ENCODE assay signal across 10 cellular contexts in the genomic region with DNA sequence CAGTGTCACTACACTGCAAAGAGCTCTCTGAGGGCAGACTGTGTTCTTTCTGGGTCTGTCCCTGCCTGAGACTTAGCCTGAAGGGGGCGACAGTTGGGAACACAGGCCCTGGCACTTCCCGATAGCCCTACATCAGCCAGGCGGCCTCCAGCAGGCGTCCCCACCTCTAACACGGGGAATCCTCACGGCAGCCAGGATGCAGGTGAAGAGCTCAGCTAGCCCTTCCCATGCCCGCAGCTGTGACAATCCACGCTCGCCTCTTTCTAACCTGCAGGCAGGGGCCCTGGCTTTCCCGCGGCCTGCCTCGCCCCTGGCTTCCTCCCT. TPM values are rescaled to one million over a fixed set of nuclear protein-coding genes. Genes with fewer than 3 reads are reported as not detected.
DNase-seq lines count a peak whose midpoint lies in the region; ATAC-seq and TF ChIP-seq lines count a peak whose summit lies in the region.
"Had no signal": no experiment of that assay in that cellular context is flagged by ENCODE, and none has a peak within 500 bp of the region (broad histone marks: within the 10 kb centered on the region; RNA-seq: fewer than 3 reads in every experiment).

No MANE protein-coding gene starts in this region.

- H3K27me3 ChIP-seq in BJ (ENCODE audit: control insufficient read depth, insufficient read depth, low read length) (no peaks in the 10 kb centered on the region), GM23338 (ENCODE audit: insufficient read depth) (no peaks in the 10 kb centered on the region), gastrocnemius medialis (no peaks in the 10 kb centered on the region)
- H3K27me3 ChIP-seq: heart right ventricle had no signal

- H3K27ac ChIP-seq in GM23338 (ENCODE audit: low read depth) (no peak overlapping the region), gastrocnemius medialis (no peak overlapping the region)

- H3K79me2 ChIP-seq in GM23338 (replicated peaks; ENCODE audit: insufficient read depth) = peaks cover 19% of the 10 kb centered on the region

- POLR2A ChIA-PET in BJ (lab: Charles Lee) = no interaction called here

- TF ChIP-seq POLR2A in gastrocnemius medialis (IDR thresholded peaks at IDR 0.05) = no peak

- H3K36me3 Mint-ChIP-seq in GM23338 (ENCODE audit: low read depth) = peaks cover 80% of the 10 kb centered on the region

- peaks cover 10% of the 10 kb centered on the region for H3K4me1 Mint-ChIP-seq in GM23338

- intact Hi-C loops in left colon (cut with DNase I, micrococcal nuclease) (no loop called here), gastrocnemius medialis (cut with DNase I; ENCODE audit: low total_unique reads) (loop anchor here (10.0 kb wide), 1 partner anchor 143 kb away; no protein-coding TSS in a partner anchor), head of caudate nucleus (cut with DNase I) (no loop called here)

- TF ChIP-seq CTCF in BJ (IDR thresholded peaks at IDR 0.05; ENCODE audit: insufficient read depth, low read depth, low read length) = peak; percentile 16; the same call in 1 of the 2 replicates
- TF ChIP-seq CTCF in GM23338 (conservative IDR thresholded peaks at IDR 0.05; ENCODE audit: low read depth in 2 of 2) = peak; percentile 48 to 69; a peak in 3 of 4 replicates
- peak; percentile 32 for TF ChIP-seq CTCF in astrocyte of the cerebellum (IDR thresholded peaks at IDR 0.05; ENCODE audit: low read depth, low read length, missing control alignments)
- TF ChIP-seq CTCF in gastrocnemius medialis (IDR thresholded peaks at IDR 0.05 in 4 of 5, conservative IDR thresholded peaks at IDR 0.05 in 1 of 5) = no peak

- in situ Hi-C loops in astrocyte of the cerebellum (cut with HindIII; ENCODE audit: low sequenced_read_pairs) (no loop called here), gastrocnemius medialis (cut with MboI; ENCODE audit: low sequenced_read_pairs in 4 of 4) (no loop called here)

- no peak overlapping the region for H3K4me3 Mint-ChIP-seq in GM23338
- H3K4me3 Mint-ChIP-seq: central memory CD8-positive, alpha-beta T cell had no signal

- H3K27ac Mint-ChIP-seq in GM23338 = no peak overlapping the region

- H2AFZ ChIP-seq in GM23338 = no peak overlapping the region

- H3K9me3 ChIP-seq in gastrocnemius medialis = no peaks in the 10 kb centered on the region
- H3K9me3 ChIP-seq: heart right ventricle had no signal

- no peak for DNase-seq in BJ (ENCODE audit: low read depth)
- peak; percentile 77 for DNase-seq in GM23338 (ENCODE audit: low spot score)
- no peak for DNase-seq in astrocyte of the cerebellum (ENCODE audit: low read depth)
- DNase-seq in left colon = no peak
- no peak for DNase-seq in SW480 (ENCODE audit: low spot score)
- DNase-seq in gastrocnemius medialis = no peak
- no peak for DNase-seq in head of caudate nucleus
- no peak for DNase-seq in GOT3 (lab: John Stamatoyannopoulos, UW)

- no peaks in the 10 kb centered on the region; the same call in 2 of the 3 replicates for H3K9me3 Mint-ChIP-seq in GM23338
- H3K9me3 Mint-ChIP-seq: central memory CD8-positive, alpha-beta T cell had no signal

- H3K4me2 ChIP-seq in GM23338 = no peak overlapping the region

- H3K9me2 ChIP-seq in GM23338 (ENCODE audit: insufficient read depth) = no peaks in the 10 kb centered on the region

- H3K4me1 ChIP-seq in GM23338 (ENCODE audit: insufficient read depth) (peaks cover 5% of the 10 kb centered on the region), gastrocnemius medialis (peaks cover 11 to 23% of the 10 kb centered on the region in 2 donors)

- no peak overlapping the region for H3K4me3 ChIP-seq in BJ (ENCODE audit: low read depth, low read length)
- no peak overlapping the region for H3K4me3 ChIP-seq in GM23338
- H3K4me3 ChIP-seq in astrocyte of the cerebellum (ENCODE audit: low read depth, low read length) = no peak overlapping the region
- no peak overlapping the region for H3K4me3 ChIP-seq in gastrocnemius medialis

- H3K27me3 Mint-ChIP-seq in GM23338 (ENCODE audit: insufficient read depth, low read depth, poor library complexity) = peaks cover 6% of the 10 kb centered on the region
- H3K27me3 Mint-ChIP-seq: central memory CD8-positive, alpha-beta T cell had no signal

- CTCF ChIA-PET in BJ (lab: Yijun Ruan, JAX) = interaction anchor here (1.5 to 4.7 kb wide), 2 partner anchors 12 to 35 kb away, joined by 3 to 13 read pairs; a partner anchor contains a TSS

- ATAC-seq in GM23338 = peak; percentile 86
- peak; percentile 28 for ATAC-seq in left colon
- no peak for ATAC-seq in gastrocnemius medialis

- H3K36me3 ChIP-seq in BJ (ENCODE audit: control insufficient read depth, insufficient read depth, low read length) (peaks cover 52% of the 10 kb centered on the region), GM23338 (ENCODE audit: insufficient read depth) (peaks cover 21% of the 10 kb centered on the region), gastrocnemius medialis (peaks cover 0 to 57% of the 10 kb centered on the region in 2 donors)

- peaks cover 30% of the 10 kb centered on the region; the same call in 1 of the 2 replicates for H3F3A ChIP-seq in GM23338 (replicated peaks; ENCODE audit: low read depth)

- peaks cover 24% of the 10 kb centered on the region for H4K20me1 ChIP-seq in GM23338 (replicated peaks; ENCODE audit: insufficient read depth)

TF ChIP-seq in GM23338, 12 proteins besides CTCF, POLR2A, EP300 and RAD21:
- TF ChIP-seq EZH2 (IDR thresholded peaks at IDR 0.05; ENCODE audit: low read depth, unreplicated experiment) (no peak), CREB1 (CRISPR knock-in tag; IDR thresholded peaks at IDR 0.05; ENCODE audit: low read depth) (no peak)

RNA-seq across cellular contexts. Expression of a gene that starts 5.9 kb away (rescaled TPM):
- 18.4 and 28.3 TPM in 2 replicates for polyA plus RNA-seq in BJ (2011; rRNA removed)
- 19.9 and 35.0 TPM in 2 replicates for polyA minus RNA-seq in BJ (2011; rRNA and poly(A)+ RNA removed)
- 79.2 and 85.7 TPM in 2 replicates for total RNA-seq in GM23338 (2014; rRNA removed; shearing (Covaris generic))
- polyA plus RNA-seq in GM23338 (2016; fragmentation: Nextera tagmentation; extraction: Ambion mirVana) = 20.4 and 20.9 TPM in 2 replicates
- 10 to 100 TPM; 18.8 to 20.3 TPM for total RNA-seq in left colon
- 10 to 100 TPM in 3 of 4 donors, 1 to 10 TPM in 1; 8.5 to 23.4 (median 13.0) TPM for total RNA-seq in gastrocnemius medialis

RNA-seq across cellular contexts. Expression of a gene that starts 6.0 kb away (rescaled TPM):
- 2,964 and 3,329 TPM in 2 replicates for polyA plus RNA-seq in BJ (2011; rRNA removed)
- polyA minus RNA-seq in BJ (2011; rRNA and poly(A)+ RNA removed) = 1,447 and 2,388 TPM in 2 replicates
- 2,020 and 2,188 TPM in 2 replicates for total RNA-seq in GM23338 (2014; rRNA removed; shearing (Covaris generic))
- 1,644 and 1,788 TPM in 2 replicates for polyA plus RNA-seq in GM23338 (2016; fragmentation: Nextera tagmentation; extraction: Ambion mirVana)
- total RNA-seq in left colon = 1,000 to 10,000 TPM; 1,331 to 1,405 TPM
- 1,000 to 10,000 TPM; 1,001 to 1,630 (median 1,510) TPM for total RNA-seq in gastrocnemius medialis

RNA-seq across cellular contexts. Expression of a gene that starts 6.1 kb away (rescaled TPM):
- polyA plus RNA-seq in BJ (2011; rRNA removed) (8.4 and 9.4 TPM in 2 replicates), GM23338 (2016; fragmentation: Nextera tagmentation; extraction: Ambion mirVana) (15.4 and 17.6 TPM in 2 replicates)
- 2.9 and 3.5 TPM in 2 replicates for polyA minus RNA-seq in BJ (2011; rRNA and poly(A)+ RNA removed)
- 27.1 and 27.6 TPM in 2 replicates for total RNA-seq in GM23338 (2014; rRNA removed; shearing (Covaris generic))
- total RNA-seq in left colon (10 to 100 TPM; 24.1 to 27.8 TPM), gastrocnemius medialis (10 to 100 TPM; 13.4 to 34.2 (median 28.0) TPM)

RNA-seq across cellular contexts. Expression of a gene that starts 14.2 kb away (rescaled TPM):
- polyA plus RNA-seq in BJ (2011; rRNA removed) (36.0 and 46.1 TPM in 2 replicates), GM23338 (2016; fragmentation: Nextera tagmentation; extraction: Ambion mirVana) (51.5 and 52.6 TPM in 2 replicates)
- polyA minus RNA-seq in BJ (2011; rRNA and poly(A)+ RNA removed) = 11.6 and 13.3 TPM in 2 replicates
- total RNA-seq in GM23338 (2014; rRNA removed; shearing (Covaris generic)) = 21.6 and 39.1 TPM in 2 replicates
- total RNA-seq in left colon (10 to 100 TPM; 42.0 to 48.2 TPM), gastrocnemius medialis (10 to 100 TPM; 33.8 to 68.9 (median 56.0) TPM)

RNA-seq across cellular contexts. Expression of a gene that starts 14.3 kb away (rescaled TPM):
- polyA plus RNA-seq in BJ (2011; rRNA removed) (9.0 and 10.0 TPM in 2 replicates), GM23338 (2016; fragmentation: Nextera tagmentation; extraction: Ambion mirVana) (100 and 104 TPM in 2 replicates)
- polyA minus RNA-seq in BJ (2011; rRNA and poly(A)+ RNA removed) = 4.8 and 4.9 TPM in 2 replicates
- 32.4 and 39.9 TPM in 2 replicates for total RNA-seq in GM23338 (2014; rRNA removed; shearing (Covaris generic))
- total RNA-seq in left colon (10 to 100 TPM in 1 of 2 donors, 1 to 10 TPM in 1; 9.5 to 10.9 TPM), gastrocnemius medialis (10 to 100 TPM; 14.3 to 26.4 (median 24.8) TPM)

Comparison
In these comparisons a context has a peak if more than half of its experiments do, and no peak if none do; other contexts are left out.
1. CTCF ChIP-seq: peak in BJ (single experiment), GM23338 (2 of 2) and astrocyte of the cerebellum (single experiment); none in gastrocnemius medialis (0 of 5).
2. ATAC-seq: peak in GM23338 (single experiment) and left colon (single experiment); none in gastrocnemius medialis (0 of 2).